ENCODE assay signal across 1 cellular context in genomic region chr17:74873036-74873873, GRCh38.
TF ChIP-seq lines count a peak whose summit lies in the region.

No MANE protein-coding gene starts in this region.

TF ChIP-seq in GM23338, 12 proteins besides CTCF, POLR2A, EP300 and RAD21 (continued from another document):
- TF ChIP-seq ZNF462 (CRISPR knock-in tag; IDR thresholded peaks at IDR 0.05) (no peak), STAT1 (IDR thresholded peaks at IDR 0.05; ENCODE audit: unreplicated experiment) (no peak), REST (IDR thresholded peaks at IDR 0.05; ENCODE audit: unreplicated experiment) (no peak), EZH2 (IDR thresholded peaks at IDR 0.05; ENCODE audit: low read depth, unreplicated experiment) (no peak), ZNF114 (CRISPR knock-in tag; IDR thresholded peaks at IDR 0.05) (no peak)
